In genomic region chr11:61482513-61482912, GRCh38 we compare ENCODE assay signal across 8 cellular contexts.
A peak's percentile ranks its signal among the peaks of the same experiment; 100 is the strongest.
DNase-seq lines count a peak whose midpoint lies in the region; ATAC-seq and TF ChIP-seq lines count a peak whose summit lies in the region.

No MANE protein-coding gene starts in this region.

- no peak for TF ChIP-seq POLR2A in erythroblast (IDR thresholded peaks at IDR 0.05; ENCODE audit: low read length)

- ATAC-seq in HG02981 (IDR thresholded peaks at IDR 0.05; ENCODE audit: unreplicated experiment) (no peak), GM18873 (IDR thresholded peaks at IDR 0.05; ENCODE audit: low FRiP score, unreplicated experiment) (no peak), GM19351 (IDR thresholded peaks at IDR 0.05; ENCODE audit: unreplicated experiment) (no peak)

- DNase-seq in GM13976 (ENCODE audit: low spot score) (peak; percentile 75), SHP77 treated with DMSO at 0.1 percent for 48 hours (lab: John Stamatoyannopoulos, UW) (peak; percentile 13), erythroblast (lab: John Stamatoyannopoulos, UW) (peak; percentile 30 to 44), pons (ENCODE audit: low spot score) (no peak)
- peak; percentile 37 for DNase-seq in stimulated activated CD4-positive, alpha-beta T cell treated with anti-CD3 and anti-CD28 coated beads, Interleukin-1b, Interleukin-23, amount 100 ng/mL, for 48 hours

- TF ChIP-seq CTCF in GM13976 (IDR thresholded peaks at IDR 0.05; ENCODE audit: borderline replicate concordance, control extremely low read depth, extremely low read depth, insufficient read depth, missing control alignments) = peak; percentile 52

- in situ Hi-C loops in GM13976 (cut with MboI; ENCODE audit: low sequenced_read_pairs, unreplicated experiment) = no loop called here
